ENCODE assay signal across 1 cellular context in the genomic region with DNA sequence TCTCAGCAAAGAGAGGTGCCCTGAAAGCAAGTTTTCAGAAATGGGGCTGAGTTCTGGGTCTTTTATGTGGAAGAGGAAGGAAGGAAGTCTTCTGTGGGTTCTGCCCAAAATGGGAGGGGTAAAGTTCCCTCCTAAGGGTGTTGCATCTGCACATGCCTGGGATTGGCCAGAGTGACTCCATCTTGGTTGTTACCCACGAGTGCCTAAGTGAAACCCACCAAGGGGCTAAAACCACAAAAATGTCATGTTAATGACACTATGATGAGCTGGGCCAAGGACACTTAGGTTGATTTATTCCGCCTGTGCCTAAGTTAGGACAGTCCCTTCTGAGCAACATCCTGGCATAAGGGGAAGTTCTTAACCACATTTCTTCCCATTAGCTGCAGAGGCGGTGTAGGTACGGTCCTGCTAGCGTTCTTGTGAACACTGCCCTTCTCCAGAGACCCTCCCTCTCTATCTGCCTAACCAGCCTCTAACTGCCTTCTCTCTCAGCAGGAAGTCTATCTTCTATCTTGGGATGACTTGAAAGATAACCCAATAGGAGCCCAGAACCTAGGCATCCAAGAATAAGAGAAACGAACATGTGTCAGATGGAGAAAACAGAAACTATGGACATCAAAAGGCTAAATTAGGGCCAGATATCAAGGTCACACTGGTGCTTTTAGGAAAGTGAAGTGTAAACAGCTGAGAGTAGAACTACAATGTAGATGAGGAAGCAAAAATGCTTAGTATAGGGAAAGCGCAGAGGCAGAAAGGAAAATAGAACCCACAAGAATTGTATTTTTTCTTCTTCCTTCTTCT.
TF ChIP-seq lines count a peak whose summit lies in the region.

No MANE protein-coding gene starts in this region.

TF ChIP-seq in GM12878, 131 proteins besides CTCF, POLR2A, EP300 and RAD21 (continued from another document):
- TF ChIP-seq, protein P1, sequence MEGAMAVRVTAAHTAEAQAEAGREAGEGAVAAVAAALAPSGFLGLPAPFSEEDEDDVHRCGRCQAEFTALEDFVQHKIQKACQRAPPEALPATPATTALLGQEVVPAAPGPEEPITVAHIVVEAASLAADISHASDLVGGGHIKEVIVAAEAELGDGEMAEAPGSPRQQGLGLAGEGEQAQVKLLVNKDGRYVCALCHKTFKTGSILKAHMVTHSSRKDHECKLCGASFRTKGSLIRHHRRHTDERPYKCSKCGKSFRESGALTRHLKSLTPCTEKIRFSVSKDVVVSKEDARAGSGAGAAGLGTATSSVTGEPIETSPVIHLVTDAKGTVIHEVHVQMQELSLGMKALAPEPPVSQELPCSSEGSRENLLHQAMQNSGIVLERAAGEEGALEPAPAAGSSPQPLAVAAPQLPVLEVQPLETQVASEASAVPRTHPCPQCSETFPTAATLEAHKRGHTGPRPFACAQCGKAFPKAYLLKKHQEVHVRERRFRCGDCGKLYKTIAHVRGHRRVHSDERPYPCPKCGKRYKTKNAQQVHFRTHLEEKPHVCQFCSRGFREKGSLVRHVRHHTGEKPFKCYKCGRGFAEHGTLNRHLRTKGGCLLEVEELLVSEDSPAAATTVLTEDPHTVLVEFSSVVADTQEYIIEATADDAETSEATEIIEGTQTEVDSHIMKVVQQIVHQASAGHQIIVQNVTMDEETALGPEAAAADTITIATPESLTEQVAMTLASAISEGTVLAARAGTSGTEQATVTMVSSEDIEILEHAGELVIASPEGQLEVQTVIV (IDR thresholded peaks at IDR 0.05; ENCODE audit: borderline replicate concordance, partially characterized antibody): no peak
- TF ChIP-seq, protein P2, sequence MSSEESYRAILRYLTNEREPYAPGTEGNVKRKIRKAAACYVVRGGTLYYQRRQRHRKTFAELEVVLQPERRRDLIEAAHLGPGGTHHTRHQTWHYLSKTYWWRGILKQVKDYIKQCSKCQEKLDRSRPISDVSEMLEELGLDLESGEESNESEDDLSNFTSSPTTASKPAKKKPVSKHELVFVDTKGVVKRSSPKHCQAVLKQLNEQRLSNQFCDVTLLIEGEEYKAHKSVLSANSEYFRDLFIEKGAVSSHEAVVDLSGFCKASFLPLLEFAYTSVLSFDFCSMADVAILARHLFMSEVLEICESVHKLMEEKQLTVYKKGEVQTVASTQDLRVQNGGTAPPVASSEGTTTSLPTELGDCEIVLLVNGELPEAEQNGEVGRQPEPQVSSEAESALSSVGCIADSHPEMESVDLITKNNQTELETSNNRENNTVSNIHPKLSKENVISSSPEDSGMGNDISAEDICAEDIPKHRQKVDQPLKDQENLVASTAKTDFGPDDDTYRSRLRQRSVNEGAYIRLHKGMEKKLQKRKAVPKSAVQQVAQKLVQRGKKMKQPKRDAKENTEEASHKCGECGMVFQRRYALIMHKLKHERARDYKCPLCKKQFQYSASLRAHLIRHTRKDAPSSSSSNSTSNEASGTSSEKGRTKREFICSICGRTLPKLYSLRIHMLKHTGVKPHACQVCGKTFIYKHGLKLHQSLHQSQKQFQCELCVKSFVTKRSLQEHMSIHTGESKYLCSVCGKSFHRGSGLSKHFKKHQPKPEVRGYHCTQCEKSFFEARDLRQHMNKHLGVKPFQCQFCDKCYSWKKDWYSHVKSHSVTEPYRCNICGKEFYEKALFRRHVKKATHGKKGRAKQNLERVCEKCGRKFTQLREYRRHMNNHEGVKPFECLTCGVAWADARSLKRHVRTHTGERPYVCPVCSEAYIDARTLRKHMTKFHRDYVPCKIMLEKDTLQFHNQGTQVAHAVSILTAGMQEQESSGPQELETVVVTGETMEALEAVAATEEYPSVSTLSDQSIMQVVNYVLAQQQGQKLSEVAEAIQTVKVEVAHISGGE (CRISPR knock-in tag; IDR thresholded peaks at IDR 0.05): peak; percentile 48; the same call in 1 of the 2 replicates
- TF ChIP-seq NR2F1 (conservative IDR thresholded peaks at IDR 0.05) (peak; percentile 42; the same call in 1 of the 2 replicates), ASH2L (IDR thresholded peaks at IDR 0.05; ENCODE audit: borderline replicate concordance, low read depth) (no peak), ZBED1 (IDR thresholded peaks at IDR 0.05; ENCODE audit: borderline replicate concordance) (no peak), CBFB (IDR thresholded peaks at IDR 0.05; ENCODE audit: low read depth) (peak; percentile 80; the same call in 1 of the 2 replicates), MTA2 (IDR thresholded peaks at IDR 0.05; ENCODE audit: low read depth) (peak; percentile 77), SMARCA5 (IDR thresholded peaks at IDR 0.05) (no peak), EED (IDR thresholded peaks at IDR 0.05; ENCODE audit: low read depth) (peak; percentile 82), CREM (IDR thresholded peaks at IDR 0.05; ENCODE audit: low read depth) (peak; percentile 12; the same call in 1 of the 2 replicates)
- TF ChIP-seq, protein P3, sequence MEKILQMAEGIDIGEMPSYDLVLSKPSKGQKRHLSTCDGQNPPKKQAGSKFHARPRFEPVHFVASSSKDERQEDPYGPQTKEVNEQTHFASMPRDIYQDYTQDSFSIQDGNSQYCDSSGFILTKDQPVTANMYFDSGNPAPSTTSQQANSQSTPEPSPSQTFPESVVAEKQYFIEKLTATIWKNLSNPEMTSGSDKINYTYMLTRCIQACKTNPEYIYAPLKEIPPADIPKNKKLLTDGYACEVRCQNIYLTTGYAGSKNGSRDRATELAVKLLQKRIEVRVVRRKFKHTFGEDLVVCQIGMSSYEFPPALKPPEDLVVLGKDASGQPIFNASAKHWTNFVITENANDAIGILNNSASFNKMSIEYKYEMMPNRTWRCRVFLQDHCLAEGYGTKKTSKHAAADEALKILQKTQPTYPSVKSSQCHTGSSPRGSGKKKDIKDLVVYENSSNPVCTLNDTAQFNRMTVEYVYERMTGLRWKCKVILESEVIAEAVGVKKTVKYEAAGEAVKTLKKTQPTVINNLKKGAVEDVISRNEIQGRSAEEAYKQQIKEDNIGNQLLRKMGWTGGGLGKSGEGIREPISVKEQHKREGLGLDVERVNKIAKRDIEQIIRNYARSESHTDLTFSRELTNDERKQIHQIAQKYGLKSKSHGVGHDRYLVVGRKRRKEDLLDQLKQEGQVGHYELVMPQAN (conservative IDR thresholded peaks at IDR 0.05): no peak
TF ChIP-seq in GM12878: peak in this region for 33.
